In genomic region chrX:134537179-134537945, GRCh38 we compare ENCODE assay signal across 12 cellular contexts.
DNase-seq lines count a peak whose midpoint lies in the region; ATAC-seq and TF ChIP-seq lines count a peak whose summit lies in the region.
"Had no signal": no experiment of that assay in that cellular context is flagged by ENCODE, and none has a peak within 500 bp of the region (broad histone marks: within the 10 kb centered on the region; RNA-seq: fewer than 3 reads in every experiment).

No MANE protein-coding gene starts in this region.

- intact Hi-C loops in prostate gland (cut with DNase I): no loop called here

- H3K9ac ChIP-seq in smooth muscle cell (ENCODE audit: low read depth): no peak overlapping the region
- H3K9ac ChIP-seq: neural progenitor cell had no signal

- TF ChIP-seq POLR2A in prostate gland (IDR thresholded peaks at IDR 0.05): no peak

- H4K20me1 ChIP-seq in hepatocyte (ENCODE audit: insufficient read depth, poor library complexity, severe bottlenecking) (no peaks in the 10 kb centered on the region), smooth muscle cell (ENCODE audit: low read depth) (no peaks in the 10 kb centered on the region)

- H3K4me1 ChIP-seq in hepatocyte (ENCODE audit: insufficient read depth) (peaks cover 7% of the 10 kb centered on the region), smooth muscle cell (ENCODE audit: low read depth) (no peaks in the 10 kb centered on the region), prostate gland (replicated peaks) (no peaks in the 10 kb centered on the region)
- H3K4me1 ChIP-seq: neural progenitor cell had no signal

- H3K4me3 ChIP-seq in hepatocyte: no peak overlapping the region
- no peak overlapping the region for H3K4me3 ChIP-seq in smooth muscle cell
- H3K4me3 ChIP-seq in prostate gland: no peak overlapping the region
- H3K4me3 ChIP-seq: neural progenitor cell had no signal

- H3K4me2 ChIP-seq in hepatocyte: peak overlapping the region; percentile 58
- H3K4me2 ChIP-seq in smooth muscle cell: no peak overlapping the region
- H3K4me2 ChIP-seq: neural progenitor cell had no signal

- ATAC-seq in HG03280 (IDR thresholded peaks at IDR 0.05; ENCODE audit: unreplicated experiment) (no peak), HG03354 (IDR thresholded peaks at IDR 0.05; ENCODE audit: poor library complexity, severe bottlenecking, unreplicated experiment) (no peak)

- H2AFZ ChIP-seq in hepatocyte (no peak overlapping the region), smooth muscle cell (ENCODE audit: low read depth) (no peak overlapping the region)
- H2AFZ ChIP-seq: neural progenitor cell had no signal

- WGBS in hepatocyte (ENCODE audit: low lambda C conversion rate, missing lambda C conversion rate): 42% methylated on average over 5 of the region's 5 CpGs
- 57% methylated on average over 5 of the region's 5 CpGs for WGBS in smooth muscle cell (ENCODE audit: low lambda C conversion rate)
- WGBS in prostate gland: 64% methylated on average over 5 of the region's 5 CpGs

- H3K27ac ChIP-seq in hepatocyte: peak overlapping the region; percentile 94
- peak overlapping the region; percentile 62 for H3K27ac ChIP-seq in smooth muscle cell (ENCODE audit: low read depth)
- no peak overlapping the region for H3K27ac ChIP-seq in prostate gland
- H3K27ac ChIP-seq: neural progenitor cell had no signal

- no peaks in the 10 kb centered on the region for H3K9me2 ChIP-seq in hepatocyte (replicated peaks; ENCODE audit: insufficient read depth)

- TF ChIP-seq CTCF in hepatocyte (IDR thresholded peaks at IDR 0.05; ENCODE audit: poor library complexity) (no peak), smooth muscle cell (IDR thresholded peaks at IDR 0.05; ENCODE audit: borderline replicate concordance, insufficient read depth, poor library complexity, severe bottlenecking) (no peak), prostate gland (IDR thresholded peaks at IDR 0.05) (no peak)

- CTCF ChIA-PET in HEK293T (lab: Yijun Ruan, JAX): no interaction called here

- H3K9me3 ChIP-seq in hepatocyte (ENCODE audit: low read depth) (no peaks in the 10 kb centered on the region), smooth muscle cell (replicated peaks; ENCODE audit: low read depth) (no peaks in the 10 kb centered on the region), prostate gland (no peaks in the 10 kb centered on the region)

- H3K27me3 ChIP-seq in hepatocyte: no peaks in the 10 kb centered on the region
- no peaks in the 10 kb centered on the region for H3K27me3 ChIP-seq in smooth muscle cell (ENCODE audit: low read depth)
- no peaks in the 10 kb centered on the region for H3K27me3 ChIP-seq in prostate gland (replicated peaks; ENCODE audit: insufficient read depth)
- H3K27me3 ChIP-seq: neural progenitor cell had no signal

- POLR2A ChIA-PET in HEK293T (lab: Yijun Ruan, JAX): no interaction called here

- H3K79me2 ChIP-seq in hepatocyte: no peaks in the 10 kb centered on the region
- H3K79me2 ChIP-seq in smooth muscle cell (ENCODE audit: low read depth): no peaks in the 10 kb centered on the region

- no peak for DNase-seq in HEK293T (ENCODE audit: extremely low spot score)
- peak; percentile 42 for DNase-seq in T1000 (lab: John Stamatoyannopoulos, UW)
- peak; percentile 51 for DNase-seq in hepatocyte (ENCODE audit: low spot score)
- DNase-seq in smooth muscle cell (lab: John Stamatoyannopoulos, UW; ENCODE audit: unreplicated experiment): no peak
- DNase-seq in prostate gland (ENCODE audit: low spot score): no peak
- no peak for DNase-seq in hippocampal formation (lab: John Stamatoyannopoulos, UW)
- DNase-seq: activated T-cell treated with anti-CD3 and anti-CD28 coated beads, Interleukin-2, amount 50 U/mL, for 48 hours; Kasumi-1; NCI-H82 had no signal

- no peaks in the 10 kb centered on the region for H3F3A ChIP-seq in smooth muscle cell (ENCODE audit: low read depth)

- H3K36me3 ChIP-seq in hepatocyte (replicated peaks; ENCODE audit: insufficient read depth, low read depth) (no peaks in the 10 kb centered on the region), smooth muscle cell (ENCODE audit: low read depth) (no peaks in the 10 kb centered on the region), prostate gland (no peaks in the 10 kb centered on the region)
- H3K36me3 ChIP-seq: neural progenitor cell had no signal

TF ChIP-seq in HEK293T, 16 proteins besides CTCF, POLR2A, EP300 and RAD21:
- TF ChIP-seq ZNF384 (IDR thresholded peaks at IDR 0.05) (peak; percentile 92), FOXA1 (IDR thresholded peaks at IDR 0.05) (no peak)

Comparison
In these comparisons a context has a peak if more than half of its experiments do, and no peak if none do; other contexts are left out.
1. DNase-seq: peak in T1000 (single experiment) and hepatocyte (single experiment); none in HEK293T (single experiment), smooth muscle cell (single experiment), prostate gland (single experiment) and hippocampal formation (0 of 2).
2. H3K27ac ChIP-seq: peak in hepatocyte (single experiment) and smooth muscle cell (single experiment); none in prostate gland (0 of 2).